In genomic region chr18:7038330-7038846, GRCh38 we compare ENCODE assay signal across 9 cellular contexts.
A peak's percentile ranks its signal among the peaks of the same experiment; 100 is the strongest.
DNase-seq lines count a peak whose midpoint lies in the region; FAIRE-seq and TF ChIP-seq lines count a peak whose summit lies in the region.
"Had no signal": no experiment of that assay in that cellular context is flagged by ENCODE, and none has a peak within 500 bp of the region (broad histone marks: within the 10 kb centered on the region; RNA-seq: fewer than 3 reads in every experiment).

No MANE protein-coding gene starts in this region.

- TF ChIP-seq POLR2A in H54 (IDR thresholded peaks at IDR 0.05; ENCODE audit: low read depth, low read length): no peak

- H2AFZ ChIP-seq in ACC112 (ENCODE audit: low read length, unreplicated experiment) (peak overlapping the region; percentile 64), OCI-LY3 (ENCODE audit: low read depth, low read length) (no peak overlapping the region)

- H3K9me3 ChIP-seq in OCI-LY3 (ENCODE audit: insufficient read depth, low read length): no peaks in the 10 kb centered on the region

- H3K4me1 ChIP-seq in ACC112 (ENCODE audit: control insufficient read depth, insufficient read depth, low read length, unreplicated experiment) (peaks cover 29% of the 10 kb centered on the region), OCI-LY3 (ENCODE audit: low read length) (no peaks in the 10 kb centered on the region)

- no peak overlapping the region for H3K4me2 ChIP-seq in OCI-LY3 (ENCODE audit: low read length)

- H3K36me3 Mint-ChIP-seq in nephron (ENCODE audit: low read depth): peaks cover 27% of the 10 kb centered on the region
- H3K36me3 Mint-ChIP-seq: activated naive CD8-positive, alpha-beta T cell treated with anti-CD3 and anti-CD28 coated beads, Interleukin-2, amount 10 ng/mL, durations not matched to agents 7 days and 5 days had no signal

- H3K4me3 Mint-ChIP-seq in nephron: peak overlapping the region; percentile 5 to 51 (median 44)
- H3K4me3 Mint-ChIP-seq: activated naive CD8-positive, alpha-beta T cell treated with anti-CD3 and anti-CD28 coated beads, Interleukin-2, amount 10 ng/mL, durations not matched to agents 7 days and 5 days had no signal

- no peaks in the 10 kb centered on the region for H4K20me1 ChIP-seq in OCI-LY3 (ENCODE audit: insufficient read depth, low read length)

- peak; percentile 62 for DNase-seq in H54 (ENCODE audit: insufficient read length, low spot score)
- DNase-seq in epithelial cell of prostate (ENCODE audit: low read depth, low spot score): peak; percentile 97
- no peak for DNase-seq in NCI-H1436 treated with DMSO at 0.1 percent for 48 hours (lab: John Stamatoyannopoulos, UW)
- no peak for DNase-seq in NCI-H526 treated with DMSO at 0.1 percent for 48 hours (lab: John Stamatoyannopoulos, UW)
- no peak for DNase-seq in activated CD4-positive, alpha-beta T cell treated with anti-CD3 and anti-CD28 coated beads, Interleukin-2, amount 50 U/mL, for 1 hour
- DNase-seq: activated naive CD8-positive, alpha-beta T cell treated with anti-CD3 and anti-CD28 coated beads, Interleukin-2, amount 10 ng/mL, durations not matched to agents 7 days and 5 days had no signal

- peak; percentile 33; the same call in 1 of the 2 replicates for TF ChIP-seq CTCF in OCI-LY3 (IDR thresholded peaks at IDR 0.05; ENCODE audit: low read depth, low read length)
- peak; percentile 69 to 71 (median 70) for TF ChIP-seq CTCF in nephron (IDR thresholded peaks at IDR 0.05; ENCODE audit: unreplicated experiment in 3 of 3)

- H3K27ac Mint-ChIP-seq in nephron: peak overlapping the region; percentile 81 to 96 (median 95)
- H3K27ac Mint-ChIP-seq: activated naive CD8-positive, alpha-beta T cell treated with anti-CD3 and anti-CD28 coated beads, Interleukin-2, amount 10 ng/mL, durations not matched to agents 7 days and 5 days had no signal

- H3K27me3 ChIP-seq in ACC112 (ENCODE audit: insufficient read depth, low read length): no peaks in the 10 kb centered on the region
- no peaks in the 10 kb centered on the region for H3K27me3 ChIP-seq in OCI-LY3 (ENCODE audit: low read depth, low read length)

- peak; percentile 88 for FAIRE-seq in H54 (lab: Jason Lieb, UNC)

- no peak overlapping the region for H3K9ac ChIP-seq in OCI-LY3 (ENCODE audit: low read length)

- H3K9me3 Mint-ChIP-seq in nephron: no peaks in the 10 kb centered on the region

- H3K4me3 ChIP-seq in ACC112 (ENCODE audit: low read depth, low read length) (peak overlapping the region; percentile 57), OCI-LY3 (ENCODE audit: low read length) (no peak overlapping the region)

- H3K27ac ChIP-seq in ACC112 (ENCODE audit: low read depth, low read length): peak overlapping the region; percentile 94
- no peak overlapping the region for H3K27ac ChIP-seq in OCI-LY3 (ENCODE audit: low read length)
- peak overlapping the region; percentile 84 for H3K27ac ChIP-seq in epithelial cell of prostate

- H3K79me2 ChIP-seq in ACC112 (ENCODE audit: control insufficient read depth, insufficient read depth, low read length, unreplicated experiment) (peaks cover 8% of the 10 kb centered on the region), OCI-LY3 (ENCODE audit: low read length) (no peaks in the 10 kb centered on the region)

- H3K4me1 Mint-ChIP-seq in nephron: peaks cover 11% of the 10 kb centered on the region
- H3K4me1 Mint-ChIP-seq: activated naive CD8-positive, alpha-beta T cell treated with anti-CD3 and anti-CD28 coated beads, Interleukin-2, amount 10 ng/mL, durations not matched to agents 7 days and 5 days had no signal

- peaks cover 33% of the 10 kb centered on the region for H3K36me3 ChIP-seq in ACC112 (ENCODE audit: insufficient read depth, low read length)
- H3K36me3 ChIP-seq in OCI-LY3 (replicated peaks; ENCODE audit: low read depth, low read length): no peaks in the 10 kb centered on the region

- peaks cover 6% of the 10 kb centered on the region for H3K27me3 Mint-ChIP-seq in nephron (ENCODE audit: low read depth)
- H3K27me3 Mint-ChIP-seq: activated naive CD8-positive, alpha-beta T cell treated with anti-CD3 and anti-CD28 coated beads, Interleukin-2, amount 10 ng/mL, durations not matched to agents 7 days and 5 days had no signal

Comparison
In these comparisons a context has a peak if more than half of its experiments do, and no peak if none do; other contexts are left out.
1. DNase-seq: peak in H54 (single experiment) and epithelial cell of prostate (single experiment); none in NCI-H1436 treated with DMSO at 0.1 percent for 48 hours (single experiment), NCI-H526 treated with DMSO at 0.1 percent for 48 hours (single experiment) and activated CD4-positive, alpha-beta T cell treated with anti-CD3 and anti-CD28 coated beads, Interleukin-2, amount 50 U/mL, for 1 hour (single experiment).